ENCODE assay signal across 36 cellular contexts in genomic region chr2:155852156-155852555, GRCh38.
DNase-seq lines count a peak whose midpoint lies in the region; ATAC-seq, FAIRE-seq and TF ChIP-seq lines count a peak whose summit lies in the region.
"Had no signal": no experiment of that assay in that cellular context is flagged by ENCODE, and none has a peak within 500 bp of the region (broad histone marks: within the 10 kb centered on the region; RNA-seq: fewer than 3 reads in every experiment).

No MANE protein-coding gene starts in this region.

- TF ChIP-seq POLR2A in HepG2 (IDR thresholded peaks at IDR 0.05; ENCODE audit: insufficient read depth in 1 of 2, low read depth in 2 of 2, low read length in 2 of 2), result no peak
- no peak for TF ChIP-seq POLR2A in right lobe of liver (IDR thresholded peaks at IDR 0.05)
- TF ChIP-seq POLR2A in A549 (IDR thresholded peaks at IDR 0.05; ENCODE audit: low read length), result no peak
- no peak for TF ChIP-seq POLR2A in IMR-90 (IDR thresholded peaks at IDR 0.05; ENCODE audit: low read depth, low read length)
- TF ChIP-seq POLR2A in K562 (conservative IDR thresholded peaks at IDR 0.05), result no peak

- BruUV-seq in HepG2 (replicated peaks; lab: Mats Ljungman, UMichigan) (no TSS peak), IMR-90 (replicated peaks; lab: Mats Ljungman, UMichigan) (no TSS peak), K562 (replicated peaks; lab: Mats Ljungman, UMichigan) (no TSS peak)

- POLR2A ChIA-PET in HepG2 (lab: Yijun Ruan, JAX), result no interaction called here
- POLR2A ChIA-PET in A549 (lab: Yijun Ruan, JAX), result no interaction called here
- POLR2A ChIA-PET in IMR-90 (lab: Charles Lee; ENCODE audit: unreplicated experiment), result no interaction called here
- POLR2A ChIA-PET in K562 (lab: Yijun Ruan, JAX), result no interaction called here

- H3K4ac ChIP-seq in IMR-90 (ENCODE audit: low read depth, low read length), result no peak overlapping the region

- H2AFZ ChIP-seq in HepG2 (ENCODE audit: low read length) (no peak overlapping the region), IMR-90 (replicated peaks; ENCODE audit: low read length, poor library complexity) (no peak overlapping the region), K562 (ENCODE audit: low read depth, low read length) (no peak overlapping the region)

- intact Hi-C loops in HepG2 (cut with micrococcal nuclease; ENCODE audit: unreplicated experiment) (no loop called here), right lobe of liver (cut with DNase I) (no loop called here), IMR-90 (cut with micrococcal nuclease) (no loop called here), K562 (cut with micrococcal nuclease) (no loop called here)
- intact Hi-C loops in activated T-helper 1 cell treated with anti-CD3 and anti-CD28 coated beads, Interleukin-12 subunit alpha, Interleukin-12 subunit beta, Interleukin-2, Interleukin-4 antibody, amounts not matched to agents 30 ng/mL and 10 ng/mL and 1 ng/mL, durations not matched to agents 14 hours and 24 hours and 36 hours (cut with micrococcal nuclease), result no loop called here

- no peak overlapping the region for H2BK120ac ChIP-seq in IMR-90 (ENCODE audit: low read depth, low read length)

- no peaks in the 10 kb centered on the region for H3K36me3 Mint-ChIP-seq in activated T-helper 1 cell treated with anti-CD3 and anti-CD28 coated beads, Interleukin-12 subunit alpha, Interleukin-12 subunit beta, Interleukin-2, Interleukin-4 antibody, amounts not matched to agents 30 ng/mL and 10 ng/mL and 1 ng/mL, durations not matched to agents 14 hours and 24 hours and 36 hours (ENCODE audit: low read depth)
- H3K36me3 Mint-ChIP-seq: CD14-positive monocyte; CD4-positive, alpha-beta memory T cell; CD4-positive, CD25-positive, alpha-beta regulatory T cell; CD8-positive, alpha-beta memory T cell; CD8-positive, alpha-beta T cell had no signal

- CTCF ChIA-PET in HepG2 (lab: Yijun Ruan, JAX; ENCODE audit: low intra/inter-chr PET ratio, low total read pairs), result no interaction called here
- CTCF ChIA-PET in A549 (lab: Yijun Ruan, JAX), result no interaction called here
- CTCF ChIA-PET in IMR-90 (lab: Yijun Ruan, JAX), result no interaction called here
- CTCF ChIA-PET in K562 (lab: Yijun Ruan, JAX; ENCODE audit: low intra/inter-chr PET ratio), result no interaction called here

- H3K4me1 Mint-ChIP-seq in activated T-helper 1 cell treated with anti-CD3 and anti-CD28 coated beads, Interleukin-12 subunit alpha, Interleukin-12 subunit beta, Interleukin-2, Interleukin-4 antibody, amounts not matched to agents 30 ng/mL and 10 ng/mL and 1 ng/mL, durations not matched to agents 14 hours and 24 hours and 36 hours (ENCODE audit: low read depth), result no peaks in the 10 kb centered on the region
- H3K4me1 Mint-ChIP-seq: B cell; CD14-positive monocyte; CD4-positive, alpha-beta memory T cell; CD4-positive, CD25-positive, alpha-beta regulatory T cell; CD8-positive, alpha-beta memory T cell had no signal

- H3K9ac ChIP-seq in HepG2 (ENCODE audit: insufficient read depth, low read depth, low read length) (no peak overlapping the region), IMR-90 (ENCODE audit: low read depth, low read length) (no peak overlapping the region), K562 (ENCODE audit: insufficient read depth in 1 of 2, low read depth in 2 of 2, low read length in 2 of 2) (no peak overlapping the region)
- H3K9ac ChIP-seq: BLaER1; BLaER1 treated with 17β-estradiol and CSF1 and Interleukin-3, amounts not matched to agents 10 nM and 100 nM had no signal

- H3K4me2 ChIP-seq in HepG2 (ENCODE audit: low read depth, low read length) (no peak overlapping the region), A549 (no peak overlapping the region), IMR-90 (ENCODE audit: low read depth, low read length) (no peak overlapping the region), K562 (ENCODE audit: insufficient read depth, low read length) (no peak overlapping the region)
- H3K4me2 ChIP-seq: BLaER1; BLaER1 treated with 17β-estradiol and CSF1 and Interleukin-3, amounts not matched to agents 10 nM and 100 nM had no signal

- ATAC-seq in HepG2 (no peak), right lobe of liver (no peak), A549 (no peak), IMR-90 (ENCODE audit: low read depth) (no peak), K562 (no peak), HG03432 (IDR thresholded peaks at IDR 0.05; ENCODE audit: unreplicated experiment) (no peak), omental fat pad (ENCODE audit: low FRiP score) (no peak)
- ATAC-seq: CD8-positive, alpha-beta T cell had no signal

- in situ Hi-C loops in HepG2 (cut with HindIII; ENCODE audit: extremely low pct_ligation_motif_present, low pct_unique_long_range_greater_than_20kb), result no loop called here
- in situ Hi-C loops in IMR-90 (cut with MboI; ENCODE audit: low sequenced_read_pairs), result no loop called here
- in situ Hi-C loops in K562 (cut with MboI), result no loop called here

- H2BK5ac ChIP-seq in IMR-90 (ENCODE audit: low read depth, low read length, poor library complexity, severe bottlenecking), result no peak overlapping the region

- H2AK9ac ChIP-seq in IMR-90 (replicated peaks; ENCODE audit: low read depth, low read length, poor library complexity), result no peak overlapping the region

- no peak for TF ChIP-seq RAD21 in HepG2 (CRISPR knock-in tag; IDR thresholded peaks at IDR 0.05)
- no peak for TF ChIP-seq RAD21 in A549 (conservative IDR thresholded peaks at IDR 0.05 in 1 of 2, IDR thresholded peaks at IDR 0.05 in 1 of 2)
- TF ChIP-seq RAD21 in IMR-90 (IDR thresholded peaks at IDR 0.05; ENCODE audit: low read length), result no peak
- no peak for TF ChIP-seq RAD21 in K562 (CRISPR knock-in tag; conservative IDR thresholded peaks at IDR 0.05 in 1 of 2, IDR thresholded peaks at IDR 0.05 in 1 of 2)

- TF ChIP-seq EP300 in HepG2 (IDR thresholded peaks at IDR 0.05; ENCODE audit: low read depth in 2 of 2, low read length in 2 of 2) (no peak), HepG2 (CRISPR knock-in tag; IDR thresholded peaks at IDR 0.05; ENCODE audit: borderline replicate concordance) (no peak), A549 (IDR thresholded peaks at IDR 0.05) (no peak), K562 (IDR thresholded peaks at IDR 0.05; ENCODE audit: low read length) (no peak)

- TF ChIP-seq CTCF in HepG2 (CRISPR knock-in tag; IDR thresholded peaks at IDR 0.05) (no peak), right lobe of liver (IDR thresholded peaks at IDR 0.05) (no peak), A549 (IDR thresholded peaks at IDR 0.05) (no peak), IMR-90 (conservative IDR thresholded peaks at IDR 0.05; ENCODE audit: low read depth, low read length) (no peak), K562 (IDR thresholded peaks at IDR 0.05 in 2 of 3, conservative IDR thresholded peaks at IDR 0.05 in 1 of 3; ENCODE audit: insufficient read depth in 2 of 3, low read depth in 1 of 3, low read length in 3 of 3) (no peak), omental fat pad (IDR thresholded peaks at IDR 0.05) (no peak)

- H4K8ac ChIP-seq in IMR-90 (ENCODE audit: low read depth in 2 of 2, low read length in 2 of 2), result no peak overlapping the region

- H3K14ac ChIP-seq in IMR-90 (replicated peaks; ENCODE audit: low read depth, low read length), result no peak overlapping the region

- H4K5ac ChIP-seq in IMR-90 (ENCODE audit: low read depth, low read length), result no peak overlapping the region

- no peaks in the 10 kb centered on the region for H3K9me3 ChIP-seq in HepG2 (ENCODE audit: low read length)
- no peaks in the 10 kb centered on the region for H3K9me3 ChIP-seq in right lobe of liver
- H3K9me3 ChIP-seq in A549, result no peaks in the 10 kb centered on the region
- 0 out of 2 replicates have a peak, but pooled peaks cover 3% of the 10 kb centered on the region for H3K9me3 ChIP-seq in IMR-90 (ENCODE audit: control insufficient read depth, insufficient read depth, low read length)
- H3K9me3 ChIP-seq in K562 (replicated peaks; ENCODE audit: control insufficient read depth, insufficient read depth, low read depth, low read length), result no peaks in the 10 kb centered on the region
- H3K9me3 ChIP-seq: BE2C; BLaER1; BLaER1 treated with 17β-estradiol and CSF1 and Interleukin-3, amounts not matched to agents 10 nM and 100 nM; Caco-2 had no signal

- H2BK20ac ChIP-seq in IMR-90 (ENCODE audit: low read depth, low read length), result no peak overlapping the region

- H3K27ac ChIP-seq in HepG2 (ENCODE audit: extremely low read length, insufficient read depth, low read length) (no peak overlapping the region), right lobe of liver (no peak overlapping the region), A549 (no peak overlapping the region), IMR-90 (ENCODE audit: insufficient read depth, low read length) (no peak overlapping the region), K562 (ENCODE audit: extremely low read depth, low read depth, low read length) (no peak overlapping the region)
- H3K27ac ChIP-seq: 22Rv1; BLaER1; BLaER1 treated with 17β-estradiol and CSF1 and Interleukin-3, amounts not matched to agents 10 nM and 100 nM; C4-2B had no signal

- no peaks in the 10 kb centered on the region for H3K79me2 ChIP-seq in HepG2 (ENCODE audit: insufficient read depth, low read length)
- no peaks in the 10 kb centered on the region for H3K79me2 ChIP-seq in K562 (ENCODE audit: control insufficient read depth, insufficient read depth, low read length)

- H3K36me3 ChIP-seq in HepG2 (replicated peaks in 1 of 2; ENCODE audit: control insufficient read depth in 1 of 2, insufficient read depth in 2 of 2, low read length in 2 of 2) (no peaks in the 10 kb centered on the region), right lobe of liver (no peaks in the 10 kb centered on the region), IMR-90 (ENCODE audit: control insufficient read depth, insufficient read depth, low read length) (no peaks in the 10 kb centered on the region), K562 (ENCODE audit: control insufficient read depth, insufficient read depth, low read length) (no peaks in the 10 kb centered on the region)
- H3K36me3 ChIP-seq: BE2C; BLaER1; BLaER1 treated with 17β-estradiol and CSF1 and Interleukin-3, amounts not matched to agents 10 nM and 100 nM had no signal

- no peaks in the 10 kb centered on the region for H3K9me3 Mint-ChIP-seq in activated T-helper 1 cell treated with anti-CD3 and anti-CD28 coated beads, Interleukin-12 subunit alpha, Interleukin-12 subunit beta, Interleukin-2, Interleukin-4 antibody, amounts not matched to agents 30 ng/mL and 10 ng/mL and 1 ng/mL, durations not matched to agents 14 hours and 24 hours and 36 hours
- H3K9me3 Mint-ChIP-seq: CD4-positive, alpha-beta T cell; CD8-positive, alpha-beta memory T cell; CD8-positive, alpha-beta T cell had no signal

- H4K91ac ChIP-seq in IMR-90 (ENCODE audit: insufficient read depth, low read depth, low read length), result no peak overlapping the region

- no peak overlapping the region for H2BK15ac ChIP-seq in IMR-90 (ENCODE audit: low read depth, low read length)

- no peaks in the 10 kb centered on the region for H3K27me3 Mint-ChIP-seq in activated T-helper 1 cell treated with anti-CD3 and anti-CD28 coated beads, Interleukin-12 subunit alpha, Interleukin-12 subunit beta, Interleukin-2, Interleukin-4 antibody, amounts not matched to agents 30 ng/mL and 10 ng/mL and 1 ng/mL, durations not matched to agents 14 hours and 24 hours and 36 hours (ENCODE audit: insufficient read depth)
- H3K27me3 Mint-ChIP-seq: B cell; CD4-positive, alpha-beta memory T cell; CD4-positive, alpha-beta T cell; CD4-positive, CD25-positive, alpha-beta regulatory T cell; CD8-positive, alpha-beta memory T cell had no signal

- H3K9me1 ChIP-seq in IMR-90 (ENCODE audit: insufficient read depth, low read length), result no peaks in the 10 kb centered on the region
- H3K9me1 ChIP-seq in K562 (ENCODE audit: control insufficient read depth, insufficient read depth, low read length), result no peaks in the 10 kb centered on the region

- WGBS in HepG2 (ENCODE audit: low lambda C conversion rate), result 0% methylated on average over 1 of the region's 1 CpG
- WGBS in right lobe of liver (ENCODE audit: insufficient coverage, low coverage, low lambda C conversion rate, missing lambda C conversion rate), result 63% methylated on average over 1 of the region's 1 CpG
- 0% methylated on average over 1 of the region's 1 CpG for WGBS in A549 (ENCODE audit: missing lambda C conversion rate)
- WGBS in IMR-90 (ENCODE audit: extremely low coverage in 2 of 2, insufficient read length in 1 of 2), 2 experiments, result no CpG with 5 or more reads among the region's 1 CpG
- 0% methylated on average over 1 of the region's 1 CpG for WGBS in K562 (ENCODE audit: insufficient coverage, low coverage, missing lambda C conversion rate)

- FAIRE-seq in HepG2 (lab: Jason Lieb, UNC), result no peak
- FAIRE-seq in A549 (lab: Jason Lieb, UNC), result no peak
- no peak for FAIRE-seq in K562 (lab: Jason Lieb, UNC)
- FAIRE-seq: A204.1, D721Med had no signal

- no peak overlapping the region for H3K27ac Mint-ChIP-seq in activated T-helper 1 cell treated with anti-CD3 and anti-CD28 coated beads, Interleukin-12 subunit alpha, Interleukin-12 subunit beta, Interleukin-2, Interleukin-4 antibody, amounts not matched to agents 30 ng/mL and 10 ng/mL and 1 ng/mL, durations not matched to agents 14 hours and 24 hours and 36 hours
- H3K27ac Mint-ChIP-seq: B cell; CD14-positive monocyte; CD4-positive, alpha-beta memory T cell; CD4-positive, alpha-beta T cell; CD4-positive, CD25-positive, alpha-beta regulatory T cell; CD8-positive, alpha-beta memory T cell; CD8-positive, alpha-beta T cell had no signal

- H2AK5ac ChIP-seq in IMR-90 (ENCODE audit: low read depth, low read length), result no peak overlapping the region

- no peak overlapping the region for H3K23ac ChIP-seq in IMR-90 (ENCODE audit: low read depth, low read length)

- H3K27me3 ChIP-seq in HepG2 (ENCODE audit: control insufficient read depth in 1 of 2, insufficient read depth in 2 of 2, low read length in 2 of 2) (no peaks in the 10 kb centered on the region), right lobe of liver (peaks cover 0 to 5% of the 10 kb centered on the region in 2 donors), IMR-90 (ENCODE audit: control insufficient read depth, insufficient read depth, low read length) (no peaks in the 10 kb centered on the region), K562 (ENCODE audit: control insufficient read depth in 2 of 2, insufficient read depth in 2 of 2, low read length in 2 of 2) (no peaks in the 10 kb centered on the region)
- H3K27me3 ChIP-seq: BE2C; BLaER1; BLaER1 treated with 17β-estradiol and CSF1 and Interleukin-3, amounts not matched to agents 10 nM and 100 nM had no signal

- dilution Hi-C loops in IMR-90 (cut with HindIII; ENCODE audit: low sequenced_read_pairs, unreplicated experiment), result no loop called here

- H3K4me1 ChIP-seq in HepG2 (ENCODE audit: insufficient read depth, low read length) (no peaks in the 10 kb centered on the region), right lobe of liver (no peaks in the 10 kb centered on the region), A549 (no peaks in the 10 kb centered on the region), IMR-90 (ENCODE audit: control insufficient read depth, insufficient read depth, low read length) (no peaks in the 10 kb centered on the region), K562 (replicated peaks in 1 of 2; ENCODE audit: control insufficient read depth in 2 of 2, insufficient read depth in 2 of 2, low read length in 2 of 2) (no peaks in the 10 kb centered on the region)
- H3K4me1 ChIP-seq: BE2C; BLaER1; BLaER1 treated with 17β-estradiol and CSF1 and Interleukin-3, amounts not matched to agents 10 nM and 100 nM had no signal

- no peak overlapping the region for H3K4me3 ChIP-seq in HepG2 (replicated peaks in 1 of 3; ENCODE audit: insufficient read depth in 1 of 3, low read depth in 2 of 3, low read length in 3 of 3)
- no peak overlapping the region for H3K4me3 ChIP-seq in right lobe of liver
- no peak overlapping the region for H3K4me3 ChIP-seq in A549
- H3K4me3 ChIP-seq in IMR-90 (ENCODE audit: insufficient read depth, low read depth, low read length), result no peak overlapping the region
- no peak overlapping the region for H3K4me3 ChIP-seq in K562
- H3K4me3 ChIP-seq: BLaER1; BLaER1 treated with 17β-estradiol and CSF1 and Interleukin-3, amounts not matched to agents 10 nM and 100 nM had no signal

- DNase-seq in HepG2 (ENCODE audit: low spot score) (no peak), right lobe of liver (no peak), A549 (ENCODE audit: low read depth in 1 of 2, low spot score in 1 of 2) (no peak), IMR-90 (no peak), K562 (ENCODE audit: extremely low read depth in 1 of 4, low spot score in 3 of 4) (no peak), omental fat pad (ENCODE audit: low spot score) (no peak)
- no peak for DNase-seq in activated T-helper 1 cell treated with anti-CD3 and anti-CD28 coated beads, Interleukin-12 subunit alpha, Interleukin-12 subunit beta, Interleukin-2, Interleukin-4 antibody, amounts not matched to agents 30 ng/mL and 10 ng/mL and 1 ng/mL, durations not matched to agents 14 hours and 24 hours and 36 hours (ENCODE audit: low spot score)
- DNase-seq: 8988T; ACHN; AML-193; BE2C; C1 segment of cervical spinal cord; Caco-2; Calu3; CD4-positive, alpha-beta memory T cell; CD4-positive, alpha-beta T cell; CD4-positive, CD25-positive, alpha-beta regulatory T cell; CD8-positive, alpha-beta memory T cell; CD8-positive, alpha-beta T cell; COR-L47; DMS 273 treated with DMSO at 0.1 percent for 48 hours; DMS153; DMS53; DMS79; DMS79 treated with DMSO at 0.1 percent for 48 hours; DND-41; EL had no signal

- no peak overlapping the region for H3K18ac ChIP-seq in IMR-90 (ENCODE audit: low read depth, low read length)

- no peaks in the 10 kb centered on the region for H3K79me1 ChIP-seq in IMR-90 (ENCODE audit: low read depth in 1 of 2, low read length in 2 of 2)

- no peaks in the 10 kb centered on the region for H4K20me1 ChIP-seq in HepG2 (ENCODE audit: insufficient read depth, low read length)
- H4K20me1 ChIP-seq in IMR-90 (ENCODE audit: insufficient read depth, low read length), result no peaks in the 10 kb centered on the region
- H4K20me1 ChIP-seq in K562 (replicated peaks; ENCODE audit: control insufficient read depth, insufficient read depth, low read length), result no peaks in the 10 kb centered on the region
- H4K20me1 ChIP-seq: BLaER1; BLaER1 treated with 17β-estradiol and CSF1 and Interleukin-3, amounts not matched to agents 10 nM and 100 nM had no signal

- no peak overlapping the region for H3K56ac ChIP-seq in IMR-90 (ENCODE audit: extremely low read depth, insufficient read depth, low read length)

- H3K4me3 Mint-ChIP-seq in activated T-helper 1 cell treated with anti-CD3 and anti-CD28 coated beads, Interleukin-12 subunit alpha, Interleukin-12 subunit beta, Interleukin-2, Interleukin-4 antibody, amounts not matched to agents 30 ng/mL and 10 ng/mL and 1 ng/mL, durations not matched to agents 14 hours and 24 hours and 36 hours, result no peak overlapping the region
- H3K4me3 Mint-ChIP-seq: B cell; CD14-positive monocyte; CD4-positive, alpha-beta memory T cell; CD4-positive, alpha-beta T cell; CD4-positive, CD25-positive, alpha-beta regulatory T cell; CD8-positive, alpha-beta memory T cell; CD8-positive, alpha-beta T cell had no signal

Comparison
In these comparisons a context has a peak if more than half of its experiments do, and no peak if none do; other contexts are left out.
1. Of the 241 proteins assayed by ChIP-seq in both HepG2 and K562: peak only in HepG2: MAFK and ZNF12; only in K562: none; in both: MAFF; in neither: 238.